9 cellular contexts compared by ENCODE assay signal in genomic region chr20:2692036-2692885, GRCh38. TPM values are rescaled to one million over a fixed set of nuclear protein-coding genes. Genes with fewer than 3 reads are reported as not detected.
A peak's percentile ranks its signal among the peaks of the same experiment; 100 is the strongest.
DNase-seq lines count a peak whose midpoint lies in the region; ATAC-seq and TF ChIP-seq lines count a peak whose summit lies in the region.
"Had no signal": no experiment of that assay in that cellular context is flagged by ENCODE, and none has a peak within 500 bp of the region (broad histone marks: within the 10 kb centered on the region; RNA-seq: fewer than 3 reads in every experiment).

A gene with protein sequence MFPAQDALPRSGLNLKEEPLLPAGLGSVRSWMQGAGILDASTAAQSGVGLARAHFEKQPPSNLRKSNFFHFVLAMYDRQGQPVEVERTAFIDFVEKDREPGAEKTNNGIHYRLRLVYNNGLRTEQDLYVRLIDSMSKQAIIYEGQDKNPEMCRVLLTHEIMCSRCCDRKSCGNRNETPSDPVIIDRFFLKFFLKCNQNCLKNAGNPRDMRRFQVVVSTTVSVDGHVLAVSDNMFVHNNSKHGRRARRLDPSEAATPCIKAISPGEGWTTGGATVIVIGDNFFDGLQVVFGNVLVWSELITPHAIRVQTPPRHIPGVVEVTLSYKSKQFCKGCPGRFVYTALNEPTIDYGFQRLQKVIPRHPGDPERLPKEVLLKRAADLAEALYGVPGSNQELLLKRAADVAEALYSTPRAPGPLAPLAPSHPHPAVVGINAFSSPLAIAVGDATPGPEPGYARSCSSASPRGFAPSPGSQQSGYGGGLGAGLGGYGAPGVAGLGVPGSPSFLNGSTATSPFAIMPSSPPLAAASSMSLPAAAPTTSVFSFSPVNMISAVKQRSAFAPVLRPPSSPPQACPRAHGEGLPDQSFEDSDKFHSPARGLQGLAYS (plus strand): TSS chr20:2692780. CDS start chr20:2693646, 866 bp downstream.

- intact Hi-C loops in colonic mucosa (cut with DNase I), result no loop called here

- no peak within 1 kb of the TSS for H4K91ac ChIP-seq in H9 (ENCODE audit: insufficient read length, low read depth, low read length)

- H3K9me3 Mint-ChIP-seq in H9, result peaks cover 2 to 3% of the 10 kb centered on the region in 2 experiments

- H2BK120ac ChIP-seq in H9 (ENCODE audit: low read depth, low read length, poor library complexity, severe bottlenecking), result no peak within 1 kb of the TSS

- no peak within 1 kb of the TSS for H2AFZ ChIP-seq in H9 (ENCODE audit: low read length)

- H3K79me2 ChIP-seq in H9 (ENCODE audit: insufficient read depth, low read length), result no peaks in the 10 kb centered on the region

- peak within 1 kb of the TSS in 1 of 3 experiments; percentile 18; a peak in 1 of 7 replicates for H3K27ac Mint-ChIP-seq in H9
- H3K27ac Mint-ChIP-seq in T-helper 17 cell, result peak within 1 kb of the TSS; percentile 88

- no peak within 1 kb of the TSS for H2BK20ac ChIP-seq in H9 (ENCODE audit: low read depth, low read length, poor library complexity, severe bottlenecking)

- H3K23me2 ChIP-seq in H9 (ENCODE audit: insufficient read length, low read depth, low read length, poor library complexity, severe bottlenecking), result peaks cover 4% of the 10 kb centered on the region

- no peak within 1 kb of the TSS for H3K18ac ChIP-seq in H9 (ENCODE audit: insufficient read length, low read depth, low read length)

- TF ChIP-seq RAD21 in liver (IDR thresholded peaks at IDR 0.05), result no peak

- no peak for TF ChIP-seq CTCF in AG04450 (IDR thresholded peaks at IDR 0.05; ENCODE audit: low read depth, low read length)
- TF ChIP-seq CTCF in H9 (conservative IDR thresholded peaks at IDR 0.05), result no peak
- TF ChIP-seq CTCF in colonic mucosa (IDR thresholded peaks at IDR 0.05), result no peak
- TF ChIP-seq CTCF in liver (IDR thresholded peaks at IDR 0.05; ENCODE audit: low read depth, low read length, missing input control), result no peak

- H3K9me3 ChIP-seq in AG04450 (ENCODE audit: control insufficient read depth, insufficient read depth, low read length), result peaks cover 5% of the 10 kb centered on the region; the same call in 1 of the 2 replicates
- H3K9me3 ChIP-seq in H9 (ENCODE audit: control insufficient read depth, low read depth, low read length), result no peaks in the 10 kb centered on the region
- H3K9me3 ChIP-seq in T-helper 17 cell (ENCODE audit: control insufficient read depth, low read length, poor library complexity, severe bottlenecking), result no peaks in the 10 kb centered on the region
- no peaks in the 10 kb centered on the region for H3K9me3 ChIP-seq in colonic mucosa
- no peaks in the 10 kb centered on the region for H3K9me3 ChIP-seq in liver (ENCODE audit: control insufficient read depth in 4 of 4, low read length in 3 of 4)

- no peak within 1 kb of the TSS for H2BK15ac ChIP-seq in H9 (ENCODE audit: low read depth, low read length)

- H2AK5ac ChIP-seq in H9 (ENCODE audit: insufficient read length, low read length), result no peak within 1 kb of the TSS

- H3K4me3 ChIP-seq in AG04450 (ENCODE audit: low read depth, low read length) (peak within 1 kb of the TSS; percentile 47), colonic mucosa (peak within 1 kb of the TSS; percentile 35), liver (ENCODE audit: low read depth in 1 of 3, low read length in 3 of 3) (peak within 1 kb of the TSS in 2 of 3 donors; percentile 45 to 67)

- H3K4me3 Mint-ChIP-seq in H9 (peak within 1 kb of the TSS; percentile 81 to 86), T-helper 17 cell (peak within 1 kb of the TSS; percentile 97)

- H3K36me3 ChIP-seq in colonic mucosa (no peaks in the 10 kb centered on the region), liver (ENCODE audit: control insufficient read depth in 4 of 4, insufficient read depth in 3 of 4, low read depth in 1 of 4, low read length in 3 of 4) (no peaks in the 10 kb centered on the region)

- no peak within 1 kb of the TSS for H2BK5ac ChIP-seq in H9 (ENCODE audit: insufficient read length, low read length)

- WGBS in H9 (ENCODE audit: extremely low coverage, insufficient read length, low lambda C conversion rate), result no CpG with 5 or more reads among the region's 106 CpGs
- WGBS in liver, result 3% methylated on average over 106 of the region's 106 CpGs

- no peak within 1 kb of the TSS for H3K27ac ChIP-seq in AG04450 (ENCODE audit: low read depth, low read length)
- no peak within 1 kb of the TSS for H3K27ac ChIP-seq in H9 (ENCODE audit: insufficient read length, low read depth, low read length)
- H3K27ac ChIP-seq in colonic mucosa, result peak within 1 kb of the TSS; percentile 7
- H3K27ac ChIP-seq in liver (ENCODE audit: low read depth in 1 of 2, low read length in 2 of 2), result peak within 1 kb of the TSS; percentile 16 to 45
- H3K27ac ChIP-seq: epithelial cell of prostate had no signal

- H3K14ac ChIP-seq in H9 (ENCODE audit: insufficient read depth, low read length), result no peak within 1 kb of the TSS

- no peak within 1 kb of the TSS for H3K23ac ChIP-seq in H9 (ENCODE audit: insufficient read length, low read depth, low read length)

- H4K5ac ChIP-seq in H9 (ENCODE audit: insufficient read length, low read depth, low read length), result no peak within 1 kb of the TSS

- H4K8ac ChIP-seq in H9 (replicated peaks; ENCODE audit: insufficient read length, low read depth, low read length), result no peak within 1 kb of the TSS

- H3K4ac ChIP-seq in H9 (ENCODE audit: low read depth, low read length), result no peak within 1 kb of the TSS

- no peak for DNase-seq in AG04450 (ENCODE audit: low read depth, low spot score)
- DNase-seq in H9, result peak; percentile 52
- DNase-seq in T-helper 17 cell, result peak in 2 of 3 donors; percentile 22 to 25
- DNase-seq in colonic mucosa, result no peak
- DNase-seq in stimulated activated naive CD8-positive, alpha-beta T cell treated with anti-CD3 and anti-CD28 coated beads, Interleukin-15, Interleukin-2, amounts not matched to agents 100 U/mL and 50 U/mL, for 24 hours, result peak; percentile 33
- no peak for DNase-seq in NK-92 treated with Interleukin-12 subunit alpha and Interleukin-12 subunit beta, amount 100 ng/mL, for 24 hours (lab: John Stamatoyannopoulos, UW)
- no peak for DNase-seq in NOMO-1 treated with dmso at 0.1 percent for 144 hours (lab: John Stamatoyannopoulos, UW; ENCODE audit: unreplicated experiment)

- H3K27me3 Mint-ChIP-seq in H9 (ENCODE audit: low read depth) (peaks cover 86% of the 10 kb centered on the region), T-helper 17 cell (peaks cover 57% of the 10 kb centered on the region)

- no peak within 1 kb of the TSS for H3K56ac ChIP-seq in H9 (ENCODE audit: insufficient read length, low read depth, low read length)

- H3K9ac ChIP-seq in H9 (ENCODE audit: extremely low read depth, insufficient read length, low read length), result no peak within 1 kb of the TSS
- peak within 1 kb of the TSS in 1 of 2 donors; percentile 69 for H3K9ac ChIP-seq in colonic mucosa (ENCODE audit: low read depth in 2 of 2, low read length in 2 of 2)
- no peak within 1 kb of the TSS for H3K9ac ChIP-seq in liver (ENCODE audit: low read depth in 1 of 2, low read length in 2 of 2)

- H3K4me1 ChIP-seq in H9 (ENCODE audit: insufficient read depth, low read length) (no peaks in the 10 kb centered on the region), colonic mucosa (no peaks in the 10 kb centered on the region), liver (ENCODE audit: control insufficient read depth in 4 of 4, insufficient read depth in 4 of 4, low read length in 3 of 4) (peaks cover 4 to 7% (median 6%) of the 10 kb centered on the region in 4 donors)

- peaks cover 4% of the 10 kb centered on the region for H4K20me1 ChIP-seq in H9 (ENCODE audit: control insufficient read depth, insufficient read depth, insufficient read length)

- no peak within 1 kb of the TSS for H2BK12ac ChIP-seq in H9 (ENCODE audit: insufficient read length, low read depth, low read length)

- CTCF ChIA-PET in AG04450 (lab: Charles Lee), result no interaction called here

- H3K36me3 Mint-ChIP-seq in H9 (ENCODE audit: insufficient read depth in 1 of 3, low read depth in 3 of 3) (peaks cover 0 to 5% (median 0%) of the 10 kb centered on the region in 3 experiments; a peak in 2 of 7 replicates), T-helper 17 cell (ENCODE audit: low read depth) (peaks cover 12% of the 10 kb centered on the region)

- no peaks in the 10 kb centered on the region for H3K79me1 ChIP-seq in H9 (ENCODE audit: insufficient read depth, low read depth, low read length, poor library complexity, severe bottlenecking)

- H3K4me1 Mint-ChIP-seq in H9 (peaks cover 20 to 39% of the 10 kb centered on the region in 2 experiments), T-helper 17 cell (peaks cover 23% of the 10 kb centered on the region)

- H3T11ph ChIP-seq in H9 (ENCODE audit: low read length), result no peak within 1 kb of the TSS

- ATAC-seq in T-helper 17 cell, result peak; percentile 11
- peak; percentile 1 for ATAC-seq in stimulated activated naive CD8-positive, alpha-beta T cell treated with anti-CD3 and anti-CD28 coated beads, Interleukin-15, Interleukin-2, amounts not matched to agents 100 U/mL and 50 U/mL, for 24 hours

- POLR2A ChIA-PET in AG04450 (lab: Yijun Ruan, JAX), result interaction anchor here (1.0 to 1.2 kb wide), 2 partner anchors 39 to 40 kb away, joined by 3 to 4 read pairs; partner anchors contain the start of gene NOP56

- H3K4me2 ChIP-seq in H9 (ENCODE audit: insufficient read depth, insufficient read length, low read length), result peak within 1 kb of the TSS; percentile 39

- H3K27me3 ChIP-seq in AG04450 (ENCODE audit: control insufficient read depth, insufficient read depth, low read length) (peaks cover 69% of the 10 kb centered on the region), H9 (ENCODE audit: insufficient read depth, low read length) (peaks cover 55% of the 10 kb centered on the region), colonic mucosa (peaks cover 34% of the 10 kb centered on the region), liver (ENCODE audit: control insufficient read depth in 4 of 4, insufficient read depth in 4 of 4, low read length in 3 of 4) (peaks cover 0 to 14% (median 0%) of the 10 kb centered on the region in 4 donors)

TF ChIP-seq in liver, 16 proteins besides CTCF, POLR2A, EP300 and RAD21:
- no peak for TF ChIP-seq RXRA (IDR thresholded peaks at IDR 0.05)
- no peak for TF ChIP-seq TAF1 (conservative IDR thresholded peaks at IDR 0.05)

RNA-seq across cellular contexts. Expression of the gene that starts here (rescaled TPM):
- 0.60 and 0.98 TPM in 2 replicates for polyA plus RNA-seq in AG04450 (2011; rRNA removed)
- polyA minus RNA-seq in AG04450 (2011; rRNA and poly(A)+ RNA removed), result 0.55 and 1.4 TPM in 2 replicates
- 3.9 and 4.3 TPM in 2 replicates for total RNA-seq in H9 (2021)
- 1 to 10 TPM; 2.0 to 2.3 TPM for total RNA-seq in T-helper 17 cell
- total RNA-seq in colonic mucosa, result 1 to 10 TPM; 2.0 to 7.5 TPM
- total RNA-seq in liver, result 1 to 10 TPM; 2.3 to 3.2 TPM
- 1 to 10 TPM; 2.6 to 4.0 TPM for polyA plus RNA-seq in liver

Comparison
In these comparisons a context has a peak if more than half of its experiments do, and no peak if none do; other contexts are left out.
1. DNase-seq: peak in H9 (single experiment), T-helper 17 cell (2 of 3) and stimulated activated naive CD8-positive, alpha-beta T cell treated with anti-CD3 and anti-CD28 coated beads, Interleukin-15, Interleukin-2, amounts not matched to agents 100 U/mL and 50 U/mL, for 24 hours (single experiment); none in AG04450 (single experiment), colonic mucosa (single experiment), NK-92 treated with Interleukin-12 subunit alpha and Interleukin-12 subunit beta, amount 100 ng/mL, for 24 hours (single experiment) and NOMO-1 treated with dmso at 0.1 percent for 144 hours (single experiment).
2. H3K27ac ChIP-seq: peak in colonic mucosa (single experiment) and liver (2 of 2); none in AG04450 (single experiment) and H9 (single experiment).
3. Peak in every context shown above with its lines, with median percentiles within 50 percentile points of each other: H3K4me3 ChIP-seq.